8 cellular contexts compared by ENCODE assay signal in the genomic region with DNA sequence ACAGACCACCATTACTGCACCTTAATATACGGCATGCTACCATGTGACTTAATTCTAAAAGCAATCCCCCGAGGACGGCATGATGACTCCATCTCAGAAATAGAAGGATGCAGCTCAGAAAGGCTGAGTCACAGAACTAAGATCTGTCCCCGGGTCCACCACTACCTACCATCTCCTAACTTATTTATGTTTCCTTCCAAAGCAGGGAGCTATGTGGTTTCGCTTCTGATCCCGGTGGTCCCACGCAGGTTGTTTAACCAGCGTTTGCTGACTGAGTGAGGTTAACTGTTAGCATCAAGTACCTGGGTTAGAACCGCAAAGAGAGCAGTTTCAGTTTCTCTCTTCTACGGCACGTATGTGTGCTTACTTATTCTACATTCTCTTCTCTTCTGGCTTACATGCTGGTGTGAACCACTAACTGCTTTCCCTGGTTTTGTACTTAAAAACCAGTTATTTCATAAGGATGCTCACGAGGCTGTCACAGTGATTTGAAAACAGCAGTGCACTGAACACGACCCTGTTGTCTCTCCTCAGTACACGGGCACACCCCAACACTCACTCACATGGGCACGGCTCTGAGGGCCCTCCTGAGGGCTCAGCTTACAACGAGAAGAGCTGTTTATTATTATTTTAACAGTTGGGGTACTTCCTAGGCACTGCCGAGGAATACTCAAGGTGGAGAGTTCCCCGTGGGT.
A peak's percentile ranks its signal among the peaks of the same experiment; 100 is the strongest.
DNase-seq lines count a peak whose midpoint lies in the region; ATAC-seq and TF ChIP-seq lines count a peak whose summit lies in the region.

No MANE protein-coding gene starts in this region.

- H3K9me3 ChIP-seq in Panc1 (ENCODE audit: control insufficient read depth, insufficient read depth, low read depth, low read length), result no peaks in the 10 kb centered on the region

- no peak for DNase-seq in Panc1 (ENCODE audit: low read depth, low spot score)
- peak in 1 of 2 donors; percentile 54 for DNase-seq in central memory CD8-positive, alpha-beta T cell (ENCODE audit: low spot score in 2 of 2)
- DNase-seq in stimulated activated CD4-positive, alpha-beta T cell treated with anti-CD3 and anti-CD28 coated beads, TNF-alpha, amount 100 ng/mL, for 4 hours (ENCODE audit: low read depth in 3 of 3), result peak in 2 of 3 experiments; percentile 41 to 43
- DNase-seq in T1000 (lab: John Stamatoyannopoulos, UW), result no peak
- no peak for DNase-seq in GOT3 (lab: John Stamatoyannopoulos, UW)
- DNase-seq in hypothalamus (lab: John Stamatoyannopoulos, UW), result no peak

- POLR2A ChIA-PET in Panc1 (lab: Charles Lee), result no interaction called here

- peak overlapping the region; percentile 29 to 60 for H3K4me3 ChIP-seq in Panc1 (ENCODE audit: low read depth in 2 of 2, low read length in 2 of 2)

- H3K27me3 Mint-ChIP-seq in central memory CD8-positive, alpha-beta T cell, result no peaks in the 10 kb centered on the region

- H3K27ac Mint-ChIP-seq in central memory CD8-positive, alpha-beta T cell (ENCODE audit: low read depth), result peak overlapping the region; percentile 95

- CTCF ChIA-PET in Panc1 (lab: Charles Lee), result interaction anchor here (0.5 to 0.6 kb wide), 2 partner anchors 91 to 560 kb away, joined by 3 to 4 read pairs; no protein-coding TSS in a partner anchor

- H3K36me3 ChIP-seq in Panc1 (ENCODE audit: control insufficient read depth, insufficient read depth, low read length), result no peaks in the 10 kb centered on the region

- no peak for TF ChIP-seq CTCF in Panc1 (IDR thresholded peaks at IDR 0.05)

- H3K27me3 ChIP-seq in Panc1 (ENCODE audit: control insufficient read depth, insufficient read depth, low read length), result no peaks in the 10 kb centered on the region

- H3K36me3 Mint-ChIP-seq in central memory CD8-positive, alpha-beta T cell (ENCODE audit: insufficient read depth), result peaks cover 51% of the 10 kb centered on the region

- peak overlapping the region; percentile 85 for H3K4me3 Mint-ChIP-seq in central memory CD8-positive, alpha-beta T cell

- H3K9me3 Mint-ChIP-seq in central memory CD8-positive, alpha-beta T cell, result no peaks in the 10 kb centered on the region

- intact Hi-C loops in Panc1 (cut with micrococcal nuclease; ENCODE audit: unreplicated experiment), result no loop called here

- ATAC-seq in GM18520 (IDR thresholded peaks at IDR 0.05; ENCODE audit: unreplicated experiment), result peak; percentile 52
- ATAC-seq in HG02678 (IDR thresholded peaks at IDR 0.05; ENCODE audit: unreplicated experiment), result peak; percentile 66
- peak; percentile 56 for ATAC-seq in Panc1
- peak; percentile 67 for ATAC-seq in central memory CD8-positive, alpha-beta T cell (replicated peaks; ENCODE audit: extremely low read depth, poor library complexity, severe bottlenecking)

- in situ Hi-C loops in Panc1 (cut with HindIII; ENCODE audit: low pct_unique_long_range_greater_than_20kb, low sequenced_read_pairs), result no loop called here

- H3K4me1 ChIP-seq in Panc1 (ENCODE audit: control insufficient read depth, insufficient read depth, low read length), result peaks cover 32% of the 10 kb centered on the region

- no TSS peak for BruUV-seq in Panc1 (replicated peaks; lab: Mats Ljungman, UMichigan)

- H3K27ac ChIP-seq in Panc1 (ENCODE audit: low read length), result peak overlapping the region; percentile 83

- peaks cover 87% of the 10 kb centered on the region for H3K4me1 Mint-ChIP-seq in central memory CD8-positive, alpha-beta T cell

Comparison
In these comparisons a context has a peak if more than half of its experiments do, and no peak if none do; other contexts are left out.
1. DNase-seq: peak in stimulated activated CD4-positive, alpha-beta T cell treated with anti-CD3 and anti-CD28 coated beads, TNF-alpha, amount 100 ng/mL, for 4 hours (2 of 3); none in Panc1 (single experiment), T1000 (single experiment), GOT3 (single experiment) and hypothalamus (0 of 51).
2. Peak in every context shown above with its lines, with median percentiles within 50 percentile points of each other: ATAC-seq.